1 cellular context compared by ENCODE assay signal in genomic region chr20:32064667-32065066, GRCh38.
TF ChIP-seq lines count a peak whose summit lies in the region.

No MANE protein-coding gene starts in this region.

TF ChIP-seq in GM12878, 131 proteins besides CTCF, POLR2A, EP300 and RAD21 (continued from another document):
- TF ChIP-seq, protein P1, sequence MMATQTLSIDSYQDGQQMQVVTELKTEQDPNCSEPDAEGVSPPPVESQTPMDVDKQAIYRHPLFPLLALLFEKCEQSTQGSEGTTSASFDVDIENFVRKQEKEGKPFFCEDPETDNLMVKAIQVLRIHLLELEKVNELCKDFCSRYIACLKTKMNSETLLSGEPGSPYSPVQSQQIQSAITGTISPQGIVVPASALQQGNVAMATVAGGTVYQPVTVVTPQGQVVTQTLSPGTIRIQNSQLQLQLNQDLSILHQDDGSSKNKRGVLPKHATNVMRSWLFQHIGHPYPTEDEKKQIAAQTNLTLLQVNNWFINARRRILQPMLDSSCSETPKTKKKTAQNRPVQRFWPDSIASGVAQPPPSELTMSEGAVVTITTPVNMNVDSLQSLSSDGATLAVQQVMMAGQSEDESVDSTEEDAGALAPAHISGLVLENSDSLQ (IDR thresholded peaks at IDR 0.05), result no peak
- TF ChIP-seq CHD2 (IDR thresholded peaks at IDR 0.05; ENCODE audit: borderline replicate concordance, low read depth, low read length), result no peak
- no peak for TF ChIP-seq KDM1A (IDR thresholded peaks at IDR 0.05; ENCODE audit: borderline replicate concordance)
- no peak for TF ChIP-seq E2F8 (IDR thresholded peaks at IDR 0.05; ENCODE audit: low read depth, partially characterized antibody)
- TF ChIP-seq HDAC2 (IDR thresholded peaks at IDR 0.05), result no peak
- no peak for TF ChIP-seq RFX5 (IDR thresholded peaks at IDR 0.05; ENCODE audit: low read depth, low read length)
- TF ChIP-seq CREM (IDR thresholded peaks at IDR 0.05; ENCODE audit: low read depth), result no peak
- peak in 1 of 2 experiments; percentile 42; a peak in 1 of 4 replicates for TF ChIP-seq BHLHE40 (IDR thresholded peaks at IDR 0.05; ENCODE audit: borderline replicate concordance in 1 of 2, low read depth in 2 of 2, low read length in 1 of 2)
- TF ChIP-seq ATF2 (IDR thresholded peaks at IDR 0.05; ENCODE audit: low read length), result peak; percentile 87
- TF ChIP-seq SP1 (IDR thresholded peaks at IDR 0.05; ENCODE audit: low read depth, low read length), result peak; percentile 22
- no peak for TF ChIP-seq MYB (IDR thresholded peaks at IDR 0.05; ENCODE audit: borderline replicate concordance, low read depth, low read length)
- no peak for TF ChIP-seq SIN3A (IDR thresholded peaks at IDR 0.05; ENCODE audit: low read depth, low read length)
- TF ChIP-seq STAT1 (conservative IDR thresholded peaks at IDR 0.05), result no peak
- no peak for TF ChIP-seq BCLAF1 (IDR thresholded peaks at IDR 0.05)
- peak; percentile 41; the same call in 1 of the 2 replicates for TF ChIP-seq NR2F1 (conservative IDR thresholded peaks at IDR 0.05)
- no peak for TF ChIP-seq ZBTB40 (IDR thresholded peaks at IDR 0.05; ENCODE audit: borderline replicate concordance)
- TF ChIP-seq ZNF24 (IDR thresholded peaks at IDR 0.05), result no peak
- peak; percentile 85 for TF ChIP-seq ZNF687 (IDR thresholded peaks at IDR 0.05)
- TF ChIP-seq RUNX3 (IDR thresholded peaks at IDR 0.05; ENCODE audit: low read length), result peak; percentile 46
- no peak for TF ChIP-seq RELA (IDR thresholded peaks at IDR 0.05; ENCODE audit: borderline replicate concordance, partially characterized antibody)
- TF ChIP-seq IRF4 (IDR thresholded peaks at IDR 0.05; ENCODE audit: low read depth, low read length), result peak; percentile 37; the same call in 1 of the 2 replicates
- TF ChIP-seq HCFC1 (IDR thresholded peaks at IDR 0.05; ENCODE audit: low read length), result no peak
- TF ChIP-seq MEF2A (IDR thresholded peaks at IDR 0.05; ENCODE audit: insufficient read depth, low read depth, low read length), result no peak
- no peak for TF ChIP-seq TARDBP (IDR thresholded peaks at IDR 0.05; ENCODE audit: borderline replicate concordance)
- no peak for TF ChIP-seq LARP7 (IDR thresholded peaks at IDR 0.05)
TF ChIP-seq in GM12878: peak in this region for 20.
